Comparison of ENCODE assay signal across 18 cellular contexts in the genomic region with DNA sequence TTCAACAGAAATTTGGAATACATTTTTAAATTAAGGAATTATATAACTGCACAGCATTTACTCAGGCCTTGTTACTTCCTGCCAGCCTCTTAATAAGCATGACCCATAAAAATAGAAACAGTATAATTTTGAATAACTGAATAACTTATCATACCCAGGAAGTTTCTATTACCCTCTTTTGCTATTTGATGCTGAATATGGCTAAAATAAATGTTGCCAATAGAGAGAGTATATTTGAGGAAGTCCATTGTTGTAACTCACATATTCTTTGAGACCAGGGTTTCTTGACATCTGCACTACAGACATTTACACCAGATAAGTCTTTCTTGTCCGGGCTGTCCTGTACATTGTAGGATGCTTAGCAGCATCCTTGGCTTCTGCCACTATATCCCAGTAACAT.
"Had no signal": no experiment of that assay in that cellular context is flagged by ENCODE, and none has a peak within 500 bp of the region (broad histone marks: within the 10 kb centered on the region; RNA-seq: fewer than 3 reads in every experiment).

No MANE protein-coding gene starts in this region.

- H3K4me3 ChIP-seq: adrenal gland, gastrocnemius medialis, lung, right atrium auricular region, tibial nerve, vagina had no signal

- FAIRE-seq: islet of Langerhans had no signal

- H3K27me3 Mint-ChIP-seq: progenitor cell of endocrine pancreas had no signal

- H3K9me3 Mint-ChIP-seq: endodermal cell had no signal

- H3K4me1 ChIP-seq: adrenal gland, vagina had no signal

- DNase-seq: activated CD4-positive, alpha-beta T cell treated with anti-CD3 and anti-CD28 coated beads for 1 hour; activated CD4-positive, alpha-beta T cell treated with anti-CD3 and anti-CD28 coated beads, Interleukin-2, amount 50 U/mL, for 4 hours; activated naive CD4-positive, alpha-beta T cell treated with anti-CD3 and anti-CD28 coated beads, Interleukin-2, amount 50 U/mL, for 16 hours; activated T-cell treated with anti-CD3 and anti-CD28 coated beads for 4 hours; adrenal gland; endodermal cell; gastrocnemius medialis; left colon; occipital lobe; stimulated activated CD4-positive, alpha-beta T cell treated with anti-CD3 and anti-CD28 coated beads, Interleukin-4, amount 100 ng/mL, for 1 hour; stimulated activated naive CD4-positive, alpha-beta T cell treated with Interleukin-2 at 50 U/mL for 16 hours; substantia nigra had no signal

- H3K27ac Mint-ChIP-seq: endodermal cell, progenitor cell of endocrine pancreas had no signal

- H3K27ac ChIP-seq: adrenal gland, gastrocnemius medialis, right atrium auricular region, tibial nerve, vagina had no signal

- H3K4me3 Mint-ChIP-seq: endodermal cell had no signal

- H3K36me3 ChIP-seq: adrenal gland, gastrocnemius medialis, right atrium auricular region, tibial nerve, vagina had no signal

- ATAC-seq: gastrocnemius medialis, left colon had no signal

- H3K9me3 ChIP-seq: adrenal gland, gastrocnemius medialis, right atrium auricular region, tibial nerve, vagina had no signal

- H3K27me3 ChIP-seq: adrenal gland, gastrocnemius medialis, right atrium auricular region, tibial nerve, vagina had no signal
